Comparison of ENCODE assay signal across 23 cellular contexts in the genomic region with DNA sequence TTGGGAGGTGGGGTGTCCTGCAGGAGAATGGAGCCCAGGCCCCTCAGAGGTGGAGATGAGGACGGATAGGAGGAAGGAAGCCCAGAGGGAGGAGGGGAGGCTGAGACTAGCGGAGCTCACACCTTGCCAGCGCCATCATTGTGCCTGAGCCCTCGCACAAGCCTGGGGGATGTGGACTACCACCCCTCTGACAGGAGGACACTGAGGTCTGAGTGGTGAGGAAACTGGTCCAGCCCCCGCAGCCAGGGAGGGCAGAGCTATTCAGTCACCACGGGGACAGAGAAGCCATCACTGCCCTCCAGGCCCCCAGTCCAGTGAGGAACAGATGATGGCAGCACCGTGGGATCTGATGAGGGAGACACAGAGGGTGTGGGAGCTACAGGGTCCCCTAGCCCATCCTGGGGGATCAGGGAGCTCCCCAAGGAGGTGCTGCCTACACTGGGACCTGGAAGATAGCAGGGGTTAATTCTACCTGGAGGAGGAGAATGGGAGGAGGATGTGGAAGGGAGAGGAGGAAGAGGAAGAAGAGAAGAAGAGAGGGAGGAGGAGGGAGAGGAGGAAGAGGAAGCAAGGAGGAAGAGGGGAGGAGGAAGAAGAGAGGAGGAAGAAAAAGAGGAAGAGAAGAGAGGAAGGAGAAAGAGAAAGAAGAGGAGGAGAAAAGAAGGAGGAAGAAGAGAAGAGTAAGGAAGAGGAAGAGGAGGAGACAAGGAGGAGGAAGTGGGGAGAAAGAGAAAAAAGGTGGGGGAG. TPM values are rescaled to one million over a fixed set of nuclear protein-coding genes. Genes with fewer than 3 reads are reported as not detected.
A peak's percentile ranks its signal among the peaks of the same experiment; 100 is the strongest.
DNase-seq lines count a peak whose midpoint lies in the region; ATAC-seq and TF ChIP-seq lines count a peak whose summit lies in the region.
"Had no signal": no experiment of that assay in that cellular context is flagged by ENCODE, and none has a peak within 500 bp of the region (broad histone marks: within the 10 kb centered on the region; RNA-seq: fewer than 3 reads in every experiment).

No MANE protein-coding gene starts in this region.

- H3K4me3 ChIP-seq in HEK293 (ENCODE audit: low read depth, low read length), result no peak overlapping the region
- H3K4me3 ChIP-seq: BLaER1, SJSA1 had no signal

- no peak for DNase-seq in activated CD8-positive, alpha-beta T cell treated with anti-CD3 and anti-CD28 coated beads, Interleukin-2, amount 10 ng/mL, durations not matched to agents 7 days and 5 days
- DNase-seq in activated CD8-positive, alpha-beta T cell treated with anti-CD3 and anti-CD28 coated beads for 36 hours, result no peak
- peak; percentile 70 for DNase-seq in posterior vena cava (ENCODE audit: low spot score)
- DNase-seq in stimulated activated CD4-positive, alpha-beta T cell treated with anti-CD3 and anti-CD28 coated beads, Interleukin-4, amount 100 ng/mL, for 4 hours, result no peak
- DNase-seq in T-helper 2 cell, result no peak
- DNase-seq in stimulated activated CD4-positive, alpha-beta T cell treated with anti-CD3 and anti-CD28 coated beads, Interleukin-4, amount 100 ng/mL, for 1 hour, result no peak
- DNase-seq: ACHN; CD8-positive, alpha-beta T cell; DND-41; HCEC 1CT; NCI-H1105; NCI-H2171 treated with DMSO at 0.1 percent for 48 hours; NCI-H524 treated with DMSO at 0.1 percent for 48 hours; NCI-H82 had no signal

- intact Hi-C loops in activated CD8-positive, alpha-beta T cell treated with anti-CD3 and anti-CD28 coated beads for 36 hours (cut with micrococcal nuclease), result no loop called here
- intact Hi-C loops in posterior vena cava (cut with DNase I), result no loop called here

- POLR2A ChIA-PET in activated CD8-positive, alpha-beta T cell treated with anti-CD3 and anti-CD28 coated beads, Interleukin-2, amount 10 ng/mL, durations not matched to agents 7 days and 5 days (lab: Charles Lee), result no interaction called here
- POLR2A ChIA-PET in activated CD8-positive, alpha-beta T cell treated with anti-CD3 and anti-CD28 coated beads for 36 hours (lab: Charles Lee), result no interaction called here
- POLR2A ChIA-PET in HEK293 (lab: Yijun Ruan, JAX), result no interaction called here

- H3K36me3 Mint-ChIP-seq in activated CD8-positive, alpha-beta T cell treated with anti-CD3 and anti-CD28 coated beads, Interleukin-2, amount 10 ng/mL, durations not matched to agents 7 days and 5 days (ENCODE audit: low read depth), result no peaks in the 10 kb centered on the region
- no peaks in the 10 kb centered on the region for H3K36me3 Mint-ChIP-seq in activated CD8-positive, alpha-beta T cell treated with anti-CD3 and anti-CD28 coated beads for 36 hours (ENCODE audit: low read depth)
- no peaks in the 10 kb centered on the region for H3K36me3 Mint-ChIP-seq in activated T-helper 17 cell treated with anti-CD3 and anti-CD28 coated beads, Interleukin-2, amount 50 U/mL, for 72 hours (ENCODE audit: low read depth)
- H3K36me3 Mint-ChIP-seq: CD8-positive, alpha-beta T cell had no signal

- no peak for TF ChIP-seq CTCF in activated CD8-positive, alpha-beta T cell treated with anti-CD3 and anti-CD28 coated beads for 36 hours (IDR thresholded peaks at IDR 0.05)
- TF ChIP-seq CTCF in HEK293 (tag by site-specific recombination; IDR thresholded peaks at IDR 0.05), result no peak

- H3K9me3 ChIP-seq in HEK293 (ENCODE audit: control insufficient read depth, insufficient read depth, low read depth, low read length), result no peaks in the 10 kb centered on the region
- H3K9me3 ChIP-seq: BLaER1, SJSA1 had no signal

- no peaks in the 10 kb centered on the region; the same call in 1 of the 2 replicates for H3K4me1 ChIP-seq in HEK293 (ENCODE audit: control insufficient read depth, insufficient read depth, low read length)
- H3K4me1 ChIP-seq: SJSA1 had no signal

- H3K4me1 Mint-ChIP-seq in activated CD8-positive, alpha-beta T cell treated with anti-CD3 and anti-CD28 coated beads, Interleukin-2, amount 10 ng/mL, durations not matched to agents 7 days and 5 days (ENCODE audit: low read depth), result peaks cover 13% of the 10 kb centered on the region
- no peaks in the 10 kb centered on the region for H3K4me1 Mint-ChIP-seq in activated CD8-positive, alpha-beta T cell treated with anti-CD3 and anti-CD28 coated beads for 36 hours (ENCODE audit: low read depth)
- H3K4me1 Mint-ChIP-seq in activated T-helper 17 cell treated with anti-CD3 and anti-CD28 coated beads, Interleukin-2, amount 50 U/mL, for 72 hours, result no peaks in the 10 kb centered on the region

- no peak for ATAC-seq in activated CD8-positive, alpha-beta T cell treated with anti-CD3 and anti-CD28 coated beads, Interleukin-2, amount 10 ng/mL, durations not matched to agents 7 days and 5 days
- ATAC-seq in activated CD8-positive, alpha-beta T cell treated with anti-CD3 and anti-CD28 coated beads for 36 hours, result no peak
- ATAC-seq in activated T-helper 17 cell treated with anti-CD3 and anti-CD28 coated beads, Interleukin-2, amount 50 U/mL, for 72 hours (replicated peaks), result no peak
- ATAC-seq: CD8-positive, alpha-beta T cell; Panc1; Right ventricle myocardium inferior had no signal

- no peak overlapping the region for H3K4me3 Mint-ChIP-seq in activated CD8-positive, alpha-beta T cell treated with anti-CD3 and anti-CD28 coated beads, Interleukin-2, amount 10 ng/mL, durations not matched to agents 7 days and 5 days
- no peak overlapping the region for H3K4me3 Mint-ChIP-seq in activated CD8-positive, alpha-beta T cell treated with anti-CD3 and anti-CD28 coated beads for 36 hours
- no peak overlapping the region for H3K4me3 Mint-ChIP-seq in activated T-helper 17 cell treated with anti-CD3 and anti-CD28 coated beads, Interleukin-2, amount 50 U/mL, for 72 hours
- H3K4me3 Mint-ChIP-seq: CD8-positive, alpha-beta T cell had no signal

- CTCF ChIA-PET in activated CD8-positive, alpha-beta T cell treated with anti-CD3 and anti-CD28 coated beads, Interleukin-2, amount 10 ng/mL, durations not matched to agents 7 days and 5 days (lab: Charles Lee), result no interaction called here
- CTCF ChIA-PET in activated CD8-positive, alpha-beta T cell treated with anti-CD3 and anti-CD28 coated beads for 36 hours (lab: Charles Lee), result no interaction called here
- CTCF ChIA-PET in HEK293 (lab: Yijun Ruan, JAX), result interaction anchor here (0.6 to 0.7 kb wide), 2 partner anchors 313 to 1349 kb away, joined by 3 to 5 read pairs; no protein-coding TSS in a partner anchor

- H3K27ac Mint-ChIP-seq in activated CD8-positive, alpha-beta T cell treated with anti-CD3 and anti-CD28 coated beads, Interleukin-2, amount 10 ng/mL, durations not matched to agents 7 days and 5 days, result peak overlapping the region; percentile 67
- H3K27ac Mint-ChIP-seq in activated CD8-positive, alpha-beta T cell treated with anti-CD3 and anti-CD28 coated beads for 36 hours, result no peak overlapping the region
- peak overlapping the region; percentile 57 for H3K27ac Mint-ChIP-seq in activated T-helper 17 cell treated with anti-CD3 and anti-CD28 coated beads, Interleukin-2, amount 50 U/mL, for 72 hours
- H3K27ac Mint-ChIP-seq: CD8-positive, alpha-beta T cell had no signal

- H3K27ac ChIP-seq in HEK293 (ENCODE audit: extremely low read depth, low read depth, low read length), result no peak overlapping the region
- H3K27ac ChIP-seq: 22Rv1, BLaER1, KMS-11, SJSA1 had no signal

- H3K9me3 Mint-ChIP-seq in activated CD8-positive, alpha-beta T cell treated with anti-CD3 and anti-CD28 coated beads, Interleukin-2, amount 10 ng/mL, durations not matched to agents 7 days and 5 days (ENCODE audit: insufficient read depth), result no peaks in the 10 kb centered on the region
- H3K9me3 Mint-ChIP-seq in activated CD8-positive, alpha-beta T cell treated with anti-CD3 and anti-CD28 coated beads for 36 hours, result no peaks in the 10 kb centered on the region
- no peaks in the 10 kb centered on the region for H3K9me3 Mint-ChIP-seq in activated T-helper 17 cell treated with anti-CD3 and anti-CD28 coated beads, Interleukin-2, amount 50 U/mL, for 72 hours
- H3K9me3 Mint-ChIP-seq: CD8-positive, alpha-beta T cell had no signal

- H3K27me3 Mint-ChIP-seq in activated CD8-positive, alpha-beta T cell treated with anti-CD3 and anti-CD28 coated beads, Interleukin-2, amount 10 ng/mL, durations not matched to agents 7 days and 5 days (ENCODE audit: low read depth), result peaks cover 16% of the 10 kb centered on the region
- H3K27me3 Mint-ChIP-seq in activated CD8-positive, alpha-beta T cell treated with anti-CD3 and anti-CD28 coated beads for 36 hours, result peaks cover 6% of the 10 kb centered on the region
- peaks cover 10% of the 10 kb centered on the region for H3K27me3 Mint-ChIP-seq in activated T-helper 17 cell treated with anti-CD3 and anti-CD28 coated beads, Interleukin-2, amount 50 U/mL, for 72 hours

- no peaks in the 10 kb centered on the region for H3K36me3 ChIP-seq in HEK293 (ENCODE audit: control insufficient read depth in 2 of 2, insufficient read depth in 1 of 2, low read length in 2 of 2)
- H3K36me3 ChIP-seq: BLaER1, SJSA1 had no signal

TF ChIP-seq in HEK293, 187 proteins besides CTCF, POLR2A, EP300 and RAD21 (continues in another document):
- TF ChIP-seq EGR2 (tag by site-specific recombination; IDR thresholded peaks at IDR 0.05; ENCODE audit: low read depth) (peak; percentile 62), ZNF747 (tag by site-specific recombination; IDR thresholded peaks at IDR 0.05) (no peak), ZNF776 (tag by site-specific recombination; IDR thresholded peaks at IDR 0.05; ENCODE audit: borderline replicate concordance) (peak; percentile 26; the same call in 1 of the 2 replicates), SALL2 (tag by site-specific recombination; IDR thresholded peaks at IDR 0.05; ENCODE audit: borderline replicate concordance) (0 out of 2 replicates have a peak, but pooled peaks have one; percentile 63), RBAK (tag by site-specific recombination; IDR thresholded peaks at IDR 0.05) (no peak), ZNF571 (tag by site-specific recombination; IDR thresholded peaks at IDR 0.05) (0 out of 2 replicates have a peak, but pooled peaks have one; percentile 54), ZNF23 (tag by site-specific recombination; IDR thresholded peaks at IDR 0.05; ENCODE audit: borderline replicate concordance) (no peak)

RNA-seq across cellular contexts. Expression of a gene that starts 31.0 kb away (rescaled TPM):
- total RNA-seq in activated CD8-positive, alpha-beta T cell treated with anti-CD3 and anti-CD28 coated beads, Interleukin-2, amount 10 ng/mL, durations not matched to agents 7 days and 5 days, result not detected
- total RNA-seq in activated CD8-positive, alpha-beta T cell treated with anti-CD3 and anti-CD28 coated beads for 36 hours, result 1 to 10 TPM in 1 of 2 experiments, under 1 TPM in 1; 0.45 to 1.4 TPM
- under 1 TPM; 0.26 to 0.52 TPM for total RNA-seq in activated T-helper 17 cell treated with anti-CD3 and anti-CD28 coated beads, Interleukin-2, amount 50 U/mL, for 72 hours
- not detected for total RNA-seq in posterior vena cava
- total RNA-seq: HT1080, Right ventricle myocardium inferior had no signal
